In the genomic region with DNA sequence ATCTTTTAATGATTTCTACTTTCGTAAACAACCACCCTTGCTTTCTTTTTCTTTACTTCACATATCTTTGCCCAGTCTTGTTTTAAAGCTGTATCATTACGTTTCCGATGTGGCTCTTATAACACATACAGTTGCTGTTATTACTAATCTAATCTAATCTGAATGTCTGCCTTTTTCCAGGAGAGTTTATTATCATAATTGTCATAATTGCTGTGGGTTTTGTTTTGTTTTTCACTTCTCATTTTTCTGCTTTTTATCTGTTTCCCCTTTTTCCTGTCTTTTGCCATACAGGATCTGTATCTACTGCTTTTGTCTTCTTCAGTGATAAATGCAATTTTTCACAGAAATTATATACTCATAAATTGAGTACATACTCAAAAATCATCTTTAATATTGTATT, we compare ENCODE assay signal across 19 cellular contexts. TPM values are rescaled to one million over a fixed set of nuclear protein-coding genes. Genes with fewer than 3 reads are reported as not detected.
A peak's percentile ranks its signal among the peaks of the same experiment; 100 is the strongest.
DNase-seq lines count a peak whose midpoint lies in the region; ATAC-seq and TF ChIP-seq lines count a peak whose summit lies in the region.
"Had no signal": no experiment of that assay in that cellular context is flagged by ENCODE, and none has a peak within 500 bp of the region (broad histone marks: within the 10 kb centered on the region; RNA-seq: fewer than 3 reads in every experiment).

No MANE protein-coding gene starts in this region.

- H3K36me3 ChIP-seq in smooth muscle cell (ENCODE audit: low read depth) = no peaks in the 10 kb centered on the region

- H3K4me1 ChIP-seq in smooth muscle cell (ENCODE audit: low read depth) = no peaks in the 10 kb centered on the region

- no peaks in the 10 kb centered on the region for H3F3A ChIP-seq in smooth muscle cell (ENCODE audit: low read depth)

- H3K27me3 ChIP-seq in smooth muscle cell (ENCODE audit: low read depth) = no peaks in the 10 kb centered on the region
- H3K27me3 ChIP-seq: SJSA1 had no signal

- H3K27me3 Mint-ChIP-seq in activated T-cell treated with anti-CD3 and anti-CD28 coated beads, Interleukin-2, amount 50 U/mL, for 72 hours (ENCODE audit: low read depth) = no peaks in the 10 kb centered on the region
- H3K27me3 Mint-ChIP-seq in activated T-helper 1 cell treated with anti-CD3 and anti-CD28 coated beads, Interleukin-12 subunit alpha, Interleukin-12 subunit beta, Interleukin-2, Interleukin-4 antibody, amounts not matched to agents 30 ng/mL and 10 ng/mL and 1 ng/mL, durations not matched to agents 14 hours and 24 hours and 36 hours (ENCODE audit: insufficient read depth) = no peaks in the 10 kb centered on the region
- H3K27me3 Mint-ChIP-seq in stimulated activated naive B cell treated with anti-CD40 and anti-IgM and Interleukin-4, amounts not matched to agents 10 μg/mL and 1 μg/mL and 100 μg/mL, for 72 hours = no peaks in the 10 kb centered on the region
- H3K27me3 Mint-ChIP-seq: CD4-positive, alpha-beta T cell had no signal

- no peak for DNase-seq in activated T-cell treated with anti-CD3 and anti-CD28 coated beads, Interleukin-2, amount 50 U/mL, for 72 hours
- no peak for DNase-seq in activated T-cell treated with anti-CD3 and anti-CD28 coated beads, Interleukin-2, amount 50 U/mL, for 1 hour
- DNase-seq in NOMO-1 treated with dmso at 0.1 percent for 144 hours (lab: John Stamatoyannopoulos, UW; ENCODE audit: unreplicated experiment) (peak; percentile 76), GM10266 (ENCODE audit: extremely low spot score) (no peak), SKM-1 (lab: John Stamatoyannopoulos, UW; ENCODE audit: unreplicated experiment) (no peak), smooth muscle cell (lab: John Stamatoyannopoulos, UW; ENCODE audit: unreplicated experiment) (no peak)
- no peak for DNase-seq in activated T-helper 1 cell treated with anti-CD3 and anti-CD28 coated beads, Interleukin-12 subunit alpha, Interleukin-12 subunit beta, Interleukin-2, Interleukin-4 antibody, amounts not matched to agents 30 ng/mL and 10 ng/mL and 1 ng/mL, durations not matched to agents 14 hours and 24 hours and 36 hours (ENCODE audit: low spot score)
- DNase-seq in stimulated activated naive B cell treated with anti-CD40 and anti-IgM and Interleukin-4, amounts not matched to agents 10 μg/mL and 1 μg/mL and 100 μg/mL, for 72 hours = no peak
- DNase-seq: CD4-positive, alpha-beta T cell; DMS79; GM23248; NCI-H1092; NCI-H1694 treated with DMSO at 0.1 percent for 48 hours; NCI-H446 treated with DMSO at 0.1 percent for 48 hours; NCI-H748 treated with DMSO at 0.1 percent for 48 hours; RPMI8226 had no signal

- no peak for TF ChIP-seq CTCF in GM10266 (IDR thresholded peaks at IDR 0.05; ENCODE audit: control insufficient read depth, insufficient read depth, low read depth, missing control alignments)
- no peak for TF ChIP-seq CTCF in smooth muscle cell (IDR thresholded peaks at IDR 0.05; ENCODE audit: borderline replicate concordance, insufficient read depth, poor library complexity, severe bottlenecking)

- peak overlapping the region; percentile 44 for H3K27ac Mint-ChIP-seq in activated T-cell treated with anti-CD3 and anti-CD28 coated beads, Interleukin-2, amount 50 U/mL, for 72 hours
- H3K27ac Mint-ChIP-seq in activated T-helper 1 cell treated with anti-CD3 and anti-CD28 coated beads, Interleukin-12 subunit alpha, Interleukin-12 subunit beta, Interleukin-2, Interleukin-4 antibody, amounts not matched to agents 30 ng/mL and 10 ng/mL and 1 ng/mL, durations not matched to agents 14 hours and 24 hours and 36 hours = peak overlapping the region; percentile 1
- H3K27ac Mint-ChIP-seq in stimulated activated naive B cell treated with anti-CD40 and anti-IgM and Interleukin-4, amounts not matched to agents 10 μg/mL and 1 μg/mL and 100 μg/mL, for 72 hours = no peak overlapping the region
- H3K27ac Mint-ChIP-seq: CD4-positive, alpha-beta T cell had no signal

- no peaks in the 10 kb centered on the region for H3K4me1 Mint-ChIP-seq in activated T-cell treated with anti-CD3 and anti-CD28 coated beads, Interleukin-2, amount 50 U/mL, for 72 hours (ENCODE audit: low read depth)
- no peaks in the 10 kb centered on the region for H3K4me1 Mint-ChIP-seq in activated T-helper 1 cell treated with anti-CD3 and anti-CD28 coated beads, Interleukin-12 subunit alpha, Interleukin-12 subunit beta, Interleukin-2, Interleukin-4 antibody, amounts not matched to agents 30 ng/mL and 10 ng/mL and 1 ng/mL, durations not matched to agents 14 hours and 24 hours and 36 hours (ENCODE audit: low read depth)
- H3K4me1 Mint-ChIP-seq in stimulated activated naive B cell treated with anti-CD40 and anti-IgM and Interleukin-4, amounts not matched to agents 10 μg/mL and 1 μg/mL and 100 μg/mL, for 72 hours = peaks cover 5 to 14% of the 10 kb centered on the region in 2 donors

- no peak overlapping the region for H3K4me3 ChIP-seq in smooth muscle cell
- H3K4me3 ChIP-seq: GM23248, SJSA1 had no signal

- no peak overlapping the region for H2AFZ ChIP-seq in smooth muscle cell (ENCODE audit: low read depth)
- H2AFZ ChIP-seq: GM23248 had no signal

- 97% methylated on average over 3 of the region's 3 CpGs for WGBS in smooth muscle cell (ENCODE audit: low lambda C conversion rate)

- no peaks in the 10 kb centered on the region for H3K9me3 Mint-ChIP-seq in activated T-cell treated with anti-CD3 and anti-CD28 coated beads, Interleukin-2, amount 50 U/mL, for 72 hours
- H3K9me3 Mint-ChIP-seq in activated T-helper 1 cell treated with anti-CD3 and anti-CD28 coated beads, Interleukin-12 subunit alpha, Interleukin-12 subunit beta, Interleukin-2, Interleukin-4 antibody, amounts not matched to agents 30 ng/mL and 10 ng/mL and 1 ng/mL, durations not matched to agents 14 hours and 24 hours and 36 hours = no peaks in the 10 kb centered on the region
- no peaks in the 10 kb centered on the region for H3K9me3 Mint-ChIP-seq in stimulated activated naive B cell treated with anti-CD40 and anti-IgM and Interleukin-4, amounts not matched to agents 10 μg/mL and 1 μg/mL and 100 μg/mL, for 72 hours
- H3K9me3 Mint-ChIP-seq: CD4-positive, alpha-beta T cell had no signal

- H3K79me2 ChIP-seq in smooth muscle cell (ENCODE audit: low read depth) = no peaks in the 10 kb centered on the region

- H3K27ac ChIP-seq in smooth muscle cell (ENCODE audit: low read depth) = no peak overlapping the region
- H3K27ac ChIP-seq: GM23248, SJSA1 had no signal

- H3K36me3 Mint-ChIP-seq in activated T-cell treated with anti-CD3 and anti-CD28 coated beads, Interleukin-2, amount 50 U/mL, for 72 hours (ENCODE audit: insufficient read depth in 2 of 2) = peaks cover 2 to 13% of the 10 kb centered on the region in 2 donors
- H3K36me3 Mint-ChIP-seq in activated T-helper 1 cell treated with anti-CD3 and anti-CD28 coated beads, Interleukin-12 subunit alpha, Interleukin-12 subunit beta, Interleukin-2, Interleukin-4 antibody, amounts not matched to agents 30 ng/mL and 10 ng/mL and 1 ng/mL, durations not matched to agents 14 hours and 24 hours and 36 hours (ENCODE audit: low read depth) = peaks cover 28% of the 10 kb centered on the region
- H3K36me3 Mint-ChIP-seq in stimulated activated naive B cell treated with anti-CD40 and anti-IgM and Interleukin-4, amounts not matched to agents 10 μg/mL and 1 μg/mL and 100 μg/mL, for 72 hours = peaks cover 10 to 39% of the 10 kb centered on the region in 2 donors

- no peak overlapping the region for H3K4me2 ChIP-seq in smooth muscle cell

- H3K4me3 Mint-ChIP-seq in activated T-cell treated with anti-CD3 and anti-CD28 coated beads, Interleukin-2, amount 50 U/mL, for 72 hours = no peak overlapping the region
- H3K4me3 Mint-ChIP-seq in activated T-helper 1 cell treated with anti-CD3 and anti-CD28 coated beads, Interleukin-12 subunit alpha, Interleukin-12 subunit beta, Interleukin-2, Interleukin-4 antibody, amounts not matched to agents 30 ng/mL and 10 ng/mL and 1 ng/mL, durations not matched to agents 14 hours and 24 hours and 36 hours = no peak overlapping the region
- no peak overlapping the region for H3K4me3 Mint-ChIP-seq in stimulated activated naive B cell treated with anti-CD40 and anti-IgM and Interleukin-4, amounts not matched to agents 10 μg/mL and 1 μg/mL and 100 μg/mL, for 72 hours
- H3K4me3 Mint-ChIP-seq: CD4-positive, alpha-beta T cell had no signal

- H3K9ac ChIP-seq in smooth muscle cell (ENCODE audit: low read depth) = no peak overlapping the region
- H3K9ac ChIP-seq: GM23248 had no signal

- H3K9me3 ChIP-seq in smooth muscle cell (replicated peaks; ENCODE audit: low read depth) = no peaks in the 10 kb centered on the region
- H3K9me3 ChIP-seq: SJSA1 had no signal

- intact Hi-C loops in activated T-helper 1 cell treated with anti-CD3 and anti-CD28 coated beads, Interleukin-12 subunit alpha, Interleukin-12 subunit beta, Interleukin-2, Interleukin-4 antibody, amounts not matched to agents 30 ng/mL and 10 ng/mL and 1 ng/mL, durations not matched to agents 14 hours and 24 hours and 36 hours (cut with micrococcal nuclease) = no loop called here

- no peaks in the 10 kb centered on the region for H4K20me1 ChIP-seq in smooth muscle cell (ENCODE audit: low read depth)

- ATAC-seq in activated T-cell treated with anti-CD3 and anti-CD28 coated beads, Interleukin-2, amount 50 U/mL, for 72 hours (replicated peaks in 1 of 2) = no peak
- peak; percentile 76 to 79 for ATAC-seq in stimulated activated naive B cell treated with anti-CD40 and anti-IgM and Interleukin-4, amounts not matched to agents 10 μg/mL and 1 μg/mL and 100 μg/mL, for 72 hours (replicated peaks)
- ATAC-seq: HCT116 had no signal

RNA-seq across cellular contexts. Expression of a gene that starts 24.9 kb away (rescaled TPM):
- total RNA-seq in activated T-cell treated with anti-CD3 and anti-CD28 coated beads, Interleukin-2, amount 50 U/mL, for 72 hours = 10 to 100 TPM; 25.2 to 25.9 TPM
- total RNA-seq in activated T-helper 1 cell treated with anti-CD3 and anti-CD28 coated beads, Interleukin-12 subunit alpha, Interleukin-12 subunit beta, Interleukin-2, Interleukin-4 antibody, amounts not matched to agents 30 ng/mL and 10 ng/mL and 1 ng/mL, durations not matched to agents 14 hours and 24 hours and 36 hours = 21.4 and 24.8 TPM in 2 replicates
- total RNA-seq in smooth muscle cell = 13.0 and 17.9 TPM in 2 replicates
- 11.8 and 16.3 TPM in 2 replicates for polyA plus RNA-seq in smooth muscle cell

RNA-seq across cellular contexts. Expression of a gene that starts 25.1 kb away (rescaled TPM):
- total RNA-seq in activated T-cell treated with anti-CD3 and anti-CD28 coated beads, Interleukin-2, amount 50 U/mL, for 72 hours = 10 to 100 TPM in 1 of 2 donors, 1 to 10 TPM in 1; 5.9 to 11.0 TPM
- total RNA-seq in activated T-helper 1 cell treated with anti-CD3 and anti-CD28 coated beads, Interleukin-12 subunit alpha, Interleukin-12 subunit beta, Interleukin-2, Interleukin-4 antibody, amounts not matched to agents 30 ng/mL and 10 ng/mL and 1 ng/mL, durations not matched to agents 14 hours and 24 hours and 36 hours = 2.6 and 3.5 TPM in 2 replicates
- total RNA-seq in smooth muscle cell = 9.4 and 20.9 TPM in 2 replicates
- 16.3 and 23.6 TPM in 2 replicates for polyA plus RNA-seq in smooth muscle cell

RNA-seq across cellular contexts. Expression of a gene that starts 55.0 kb away (rescaled TPM):
- 1 to 10 TPM; 1.3 to 2.0 TPM for total RNA-seq in activated T-cell treated with anti-CD3 and anti-CD28 coated beads, Interleukin-2, amount 50 U/mL, for 72 hours
- 0.65 and 0.96 TPM in 2 replicates for total RNA-seq in activated T-helper 1 cell treated with anti-CD3 and anti-CD28 coated beads, Interleukin-12 subunit alpha, Interleukin-12 subunit beta, Interleukin-2, Interleukin-4 antibody, amounts not matched to agents 30 ng/mL and 10 ng/mL and 1 ng/mL, durations not matched to agents 14 hours and 24 hours and 36 hours
- 1.3 and 1.8 TPM in 2 replicates for total RNA-seq in smooth muscle cell
- polyA plus RNA-seq in smooth muscle cell = 0.69 and 3.0 TPM in 2 replicates
- total RNA-seq: A172 had no signal

Comparison
In these comparisons a context has a peak if more than half of its experiments do, and no peak if none do; other contexts are left out.
1. ATAC-seq: peak in stimulated activated naive B cell treated with anti-CD40 and anti-IgM and Interleukin-4, amounts not matched to agents 10 μg/mL and 1 μg/mL and 100 μg/mL, for 72 hours (2 of 2); none in activated T-cell treated with anti-CD3 and anti-CD28 coated beads, Interleukin-2, amount 50 U/mL, for 72 hours (0 of 2).